Comparison of ENCODE assay signal across 10 cellular contexts in the genomic region with DNA sequence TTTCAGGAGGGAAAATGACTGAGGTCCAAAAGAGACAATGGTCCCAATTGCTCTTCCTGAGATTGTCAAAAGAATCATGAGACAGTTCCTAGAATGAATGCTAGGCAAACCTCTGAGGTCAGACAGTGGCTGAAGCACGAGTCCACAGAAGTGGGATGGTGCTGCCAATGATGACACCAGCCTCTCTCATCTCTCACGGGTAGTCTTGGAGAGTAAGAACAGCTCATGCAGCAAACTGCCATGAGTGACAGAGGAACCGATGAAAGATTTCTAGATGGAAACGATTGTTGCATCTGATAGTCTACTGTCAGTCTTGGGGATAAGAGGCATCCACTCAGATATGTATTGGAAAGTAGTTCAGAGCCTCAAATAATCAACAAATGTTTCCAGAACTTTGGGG.
"Had no signal": no experiment of that assay in that cellular context is flagged by ENCODE, and none has a peak within 500 bp of the region (broad histone marks: within the 10 kb centered on the region; RNA-seq: fewer than 3 reads in every experiment).

No MANE protein-coding gene starts in this region.

- H3K36me3 ChIP-seq: HAP-1 had no signal

- H3K9me3 ChIP-seq: HAP-1 had no signal

- H2AFZ ChIP-seq: GM23248 had no signal

- ATAC-seq: HCT116, K562 had no signal

- H3K9ac ChIP-seq: GM23248 had no signal

- H3K4me3 ChIP-seq: GM23248, HAP-1, K562 had no signal

- FAIRE-seq: HTR-8/SVneo, K562 had no signal

- H3K27ac ChIP-seq: GM23248 had no signal

- H3K4me1 ChIP-seq: HAP-1 had no signal

- DNase-seq: GM23248, GOT3, H7, HFFc6, IMR-90, KG1 had no signal
